Comparison of ENCODE assay signal across 15 cellular contexts in the genomic region with DNA sequence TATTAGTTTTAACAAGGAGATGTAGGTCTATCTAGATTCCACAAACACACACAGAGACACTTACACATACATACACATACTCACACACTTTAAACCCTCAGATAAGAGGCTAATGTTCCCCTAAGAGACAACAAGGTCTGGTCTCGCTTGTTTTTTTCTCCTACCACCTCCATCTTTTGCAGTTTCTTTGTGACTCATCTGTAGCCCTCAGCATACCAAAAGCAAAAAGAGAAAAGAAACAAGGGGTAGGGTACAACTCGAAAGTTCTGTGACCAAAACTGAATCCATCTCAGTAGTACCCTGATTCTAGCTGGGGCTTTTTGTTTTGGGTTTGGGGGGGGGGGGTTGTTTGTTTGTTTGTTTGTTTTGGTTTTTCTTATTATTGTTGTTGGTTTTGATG. TPM values are rescaled to one million over a fixed set of nuclear protein-coding genes. Genes with fewer than 3 reads are reported as not detected.
A peak's percentile ranks its signal among the peaks of the same experiment; 100 is the strongest.
DNase-seq lines count a peak whose midpoint lies in the region; ATAC-seq, FAIRE-seq and TF ChIP-seq lines count a peak whose summit lies in the region.
"Had no signal": no experiment of that assay in that cellular context is flagged by ENCODE, and none has a peak within 500 bp of the region (broad histone marks: within the 10 kb centered on the region; RNA-seq: fewer than 3 reads in every experiment).

No MANE protein-coding gene starts in this region.

- H3K4me2 ChIP-seq in K562 (ENCODE audit: insufficient read depth, low read length) = no peak overlapping the region

- peaks cover 60% of the 10 kb centered on the region for H3K4me1 Mint-ChIP-seq in chondrocyte (ENCODE audit: low read depth)
- H3K4me1 Mint-ChIP-seq: activated naive CD4-positive, alpha-beta T cell treated with anti-CD3 and anti-CD28 coated beads, Interleukin-2, amount 50 U/mL, for 24 hours had no signal

- no peaks in the 10 kb centered on the region for H3K36me3 Mint-ChIP-seq in chondrocyte (ENCODE audit: low read depth)
- H3K36me3 Mint-ChIP-seq: activated naive CD4-positive, alpha-beta T cell treated with anti-CD3 and anti-CD28 coated beads, Interleukin-2, amount 50 U/mL, for 24 hours had no signal

- no peak for TF ChIP-seq POLR2A in K562 (conservative IDR thresholded peaks at IDR 0.05)
- no peak for TF ChIP-seq POLR2A in upper lobe of left lung (IDR thresholded peaks at IDR 0.05)

- H3K27ac ChIP-seq in K562 (ENCODE audit: extremely low read depth, low read depth, low read length) (no peak overlapping the region), upper lobe of left lung (no peak overlapping the region)
- H3K27ac ChIP-seq: lower lobe of right lung had no signal

- TF ChIP-seq EP300 in K562 (IDR thresholded peaks at IDR 0.05; ENCODE audit: low read length) (no peak), upper lobe of left lung (IDR thresholded peaks at IDR 0.05) (no peak)

- TF ChIP-seq CTCF in K562 (IDR thresholded peaks at IDR 0.05 in 2 of 3, conservative IDR thresholded peaks at IDR 0.05 in 1 of 3; ENCODE audit: insufficient read depth in 2 of 3, low read depth in 1 of 3, low read length in 3 of 3) = no peak
- no peak for TF ChIP-seq CTCF in upper lobe of left lung (IDR thresholded peaks at IDR 0.05)
- no peak for TF ChIP-seq CTCF in chondrocyte (IDR thresholded peaks at IDR 0.05)

- H3K9ac ChIP-seq in K562 (ENCODE audit: insufficient read depth in 1 of 2, low read depth in 2 of 2, low read length in 2 of 2) = no peak overlapping the region

- POLR2A ChIA-PET in K562 (lab: Yijun Ruan, JAX) = no interaction called here

- ATAC-seq in GM18907 (IDR thresholded peaks at IDR 0.05; ENCODE audit: unreplicated experiment) = peak; percentile 83
- peak; percentile 97 for ATAC-seq in GM21619 (IDR thresholded peaks at IDR 0.05; ENCODE audit: unreplicated experiment)
- peak; percentile 82 for ATAC-seq in HG03108 (IDR thresholded peaks at IDR 0.05; ENCODE audit: unreplicated experiment)
- ATAC-seq in K562 = no peak
- no peak for ATAC-seq in upper lobe of left lung (ENCODE audit: low FRiP score in 2 of 2)
- ATAC-seq: lower lobe of right lung had no signal

- BruUV-seq in K562 (replicated peaks; lab: Mats Ljungman, UMichigan) = no TSS peak

- intact Hi-C loops in K562 (cut with micrococcal nuclease) = no loop called here

- H3K9me3 ChIP-seq in K562 (replicated peaks; ENCODE audit: control insufficient read depth, insufficient read depth, low read depth, low read length) (no peaks in the 10 kb centered on the region), upper lobe of left lung (peaks cover 0 to 4% (median 0%) of the 10 kb centered on the region in 4 donors)
- H3K9me3 ChIP-seq: lower lobe of right lung had no signal

- H3K36me3 ChIP-seq in K562 (ENCODE audit: control insufficient read depth, insufficient read depth, low read length) = no peaks in the 10 kb centered on the region
- no peaks in the 10 kb centered on the region for H3K36me3 ChIP-seq in upper lobe of left lung
- H3K36me3 ChIP-seq: lower lobe of right lung had no signal

- in situ Hi-C loops in K562 (cut with MboI) = no loop called here

- CTCF ChIA-PET in K562 (lab: Yijun Ruan, JAX; ENCODE audit: low intra/inter-chr PET ratio) = no interaction called here

- no peaks in the 10 kb centered on the region for H3K79me2 ChIP-seq in K562 (ENCODE audit: control insufficient read depth, insufficient read depth, low read length)

- H3K27me3 ChIP-seq in K562 (ENCODE audit: control insufficient read depth in 2 of 2, insufficient read depth in 2 of 2, low read length in 2 of 2) (no peaks in the 10 kb centered on the region), upper lobe of left lung (no peaks in the 10 kb centered on the region)

- H3K4me3 ChIP-seq in K562 = no peak overlapping the region
- no peak overlapping the region for H3K4me3 ChIP-seq in upper lobe of left lung
- H3K4me3 ChIP-seq: lower lobe of right lung had no signal

- 0 out of 2 replicates have a peak overlapping the region, but pooled peaks have one; percentile 1 for H2AFZ ChIP-seq in K562 (ENCODE audit: low read depth, low read length)

- H3K4me1 ChIP-seq in K562 (replicated peaks in 1 of 2; ENCODE audit: control insufficient read depth in 2 of 2, insufficient read depth in 2 of 2, low read length in 2 of 2) (peaks cover 0 to 21% of the 10 kb centered on the region in 2 experiments; a peak in 3 of 5 replicates), upper lobe of left lung (no peaks in the 10 kb centered on the region)
- H3K4me1 ChIP-seq: lower lobe of right lung had no signal

- FAIRE-seq in K562 (lab: Jason Lieb, UNC) = no peak
- FAIRE-seq: GM12891 had no signal

- H3K4me3 Mint-ChIP-seq in chondrocyte (ENCODE audit: unreplicated experiment) = no peak overlapping the region
- H3K4me3 Mint-ChIP-seq: activated naive CD4-positive, alpha-beta T cell treated with anti-CD3 and anti-CD28 coated beads, Interleukin-2, amount 50 U/mL, for 24 hours had no signal

- no peak for TF ChIP-seq RAD21 in K562 (CRISPR knock-in tag; conservative IDR thresholded peaks at IDR 0.05 in 1 of 2, IDR thresholded peaks at IDR 0.05 in 1 of 2)

- H3K27me3 Mint-ChIP-seq in chondrocyte (ENCODE audit: low read depth) = no peaks in the 10 kb centered on the region

- no peaks in the 10 kb centered on the region for H3K9me1 ChIP-seq in K562 (ENCODE audit: control insufficient read depth, insufficient read depth, low read length)

- H4K20me1 ChIP-seq in K562 (replicated peaks; ENCODE audit: control insufficient read depth, insufficient read depth, low read length) = no peaks in the 10 kb centered on the region

- DNase-seq in K562 (ENCODE audit: extremely low read depth in 1 of 4, low spot score in 3 of 4) (no peak), DMS114 treated with DMSO at 0.1 percent for 48 hours (lab: John Stamatoyannopoulos, UW; ENCODE audit: unreplicated experiment) (no peak), upper lobe of left lung (no peak), chondrocyte (ENCODE audit: low spot score) (no peak), retina (no peak)
- DNase-seq: activated CD4-positive, alpha-beta T cell treated with anti-CD3 and anti-CD28 coated beads for 48 hours; COR-L47; cortex of kidney; foreskin melanocyte; lower lobe of right lung had no signal

- peaks cover 6% of the 10 kb centered on the region for H3K9me3 Mint-ChIP-seq in chondrocyte (ENCODE audit: low read depth)
- H3K9me3 Mint-ChIP-seq: activated naive CD4-positive, alpha-beta T cell treated with anti-CD3 and anti-CD28 coated beads, Interleukin-2, amount 50 U/mL, for 24 hours had no signal

- H3K27ac Mint-ChIP-seq in chondrocyte (ENCODE audit: unreplicated experiment) = no peak overlapping the region
- H3K27ac Mint-ChIP-seq: activated naive CD4-positive, alpha-beta T cell treated with anti-CD3 and anti-CD28 coated beads, Interleukin-2, amount 50 U/mL, for 24 hours had no signal

- WGBS in K562 (ENCODE audit: insufficient coverage, low coverage, missing lambda C conversion rate) = 40% methylated on average over 2 of the region's 2 CpGs
- 74 to 82% methylated on average over 2 of the region's 2 CpGs for WGBS in upper lobe of left lung, 2 donors

RNA-seq across cellular contexts. Expression of a gene that starts 12.2 kb away (rescaled TPM):
- total RNA-seq in K562 (2011; cell fraction: chromatin; rRNA removed; ENCODE audit: low replicate concordance) = 51.5 and 75.8 TPM in 2 replicates
- 31.0 and 31.2 TPM in 2 replicates for total RNA-seq in K562 (2011; cell fraction: nucleolus; rRNA removed)
- 29.8 and 46.2 TPM in 2 replicates for total RNA-seq in K562 (2011; cell fraction: nucleoplasm; rRNA removed)
- total RNA-seq in K562 (2014; rRNA removed) = 70.2 and 89.5 TPM in 2 replicates
- total RNA-seq in K562 (2014; rRNA removed; fragmentation: Illumina TruSeq; extraction: Trizol) = 118 and 143 TPM in 2 replicates
- total RNA-seq in K562 (2015; rRNA removed; fragmentation: Illumina TruSeq; extraction: Trizol) = 103 and 111 TPM in 2 replicates
- total RNA-seq in K562 (2021) = 64.7 and 68.0 TPM in 2 replicates
- polyA plus RNA-seq in K562 (2011; rRNA removed) = 92.7 and 115 TPM in 2 replicates
- polyA plus RNA-seq in K562 (2011; cell fraction: cytosol; rRNA removed) = 22.9 and 38.9 TPM in 2 replicates
- polyA plus RNA-seq in K562 (2011; cell fraction: nucleus; rRNA removed) = 47.5 and 67.6 TPM in 2 replicates
- 50.3 and 74.6 TPM in 2 replicates for polyA plus RNA-seq in K562 (2012)
- 121 and 130 TPM in 2 replicates for polyA plus RNA-seq in K562 (2014; fragmentation: Illumina TruSeq; extraction: Trizol)
- polyA plus RNA-seq in K562 (2014; fragmentation: Nextera tagmentation; extraction: Ambion mirVana) = 100 to 1,000 TPM; 157 to 166 TPM
- 100 and 105 TPM in 2 replicates for polyA plus RNA-seq in K562 (2014; rRNA removed)
- 114 and 134 TPM in 2 replicates for polyA minus RNA-seq in K562 (2011; rRNA and poly(A)+ RNA removed)
- 31.6 and 57.5 TPM in 2 replicates for polyA minus RNA-seq in K562 (2011; cell fraction: cytosol; rRNA and poly(A)+ RNA removed)
- polyA minus RNA-seq in K562 (2011; cell fraction: nucleus; rRNA and poly(A)+ RNA removed) = 42.5 and 63.4 TPM in 2 replicates
- 10 to 100 TPM; 10.1 to 40.9 (median 17.4) TPM for total RNA-seq in upper lobe of left lung
- total RNA-seq in chondrocyte = 15.8 to 28.7 TPM (median 16.3 TPM) in 3 replicates

RNA-seq across cellular contexts. Expression of a gene that starts 23.9 kb away (rescaled TPM):
- not detected in 2 replicates for total RNA-seq in K562 (2011; cell fraction: chromatin; rRNA removed; ENCODE audit: low replicate concordance)
- total RNA-seq in K562 (2011; cell fraction: nucleolus; rRNA removed) = not detected in 2 replicates
- total RNA-seq in K562 (2011; cell fraction: nucleoplasm; rRNA removed) = not detected in 2 replicates
- total RNA-seq in K562 (2014; rRNA removed) = not detected in 2 replicates
- total RNA-seq in K562 (2014; rRNA removed; fragmentation: Illumina TruSeq; extraction: Trizol) = not detected in 2 replicates
- not detected in 2 replicates for total RNA-seq in K562 (2015; rRNA removed; fragmentation: Illumina TruSeq; extraction: Trizol)
- not detected in 2 replicates for total RNA-seq in K562 (2021)
- not detected in 2 replicates for polyA plus RNA-seq in K562 (2011; rRNA removed)
- not detected in 2 replicates for polyA plus RNA-seq in K562 (2011; cell fraction: cytosol; rRNA removed)
- not detected in 2 replicates for polyA plus RNA-seq in K562 (2011; cell fraction: nucleus; rRNA removed)
- polyA plus RNA-seq in K562 (2012) = not detected in 2 replicates
- not detected in 2 replicates for polyA plus RNA-seq in K562 (2014; fragmentation: Illumina TruSeq; extraction: Trizol)
- polyA plus RNA-seq in K562 (2014; fragmentation: Nextera tagmentation; extraction: Ambion mirVana) = not detected
- not detected in 2 replicates for polyA plus RNA-seq in K562 (2014; rRNA removed)
- not detected in 2 replicates for polyA minus RNA-seq in K562 (2011; rRNA and poly(A)+ RNA removed)
- not detected in 2 replicates for polyA minus RNA-seq in K562 (2011; cell fraction: cytosol; rRNA and poly(A)+ RNA removed)
- polyA minus RNA-seq in K562 (2011; cell fraction: nucleus; rRNA and poly(A)+ RNA removed) = not detected in 2 replicates
- total RNA-seq in upper lobe of left lung = not detected
- 0.34 TPM in 1 of 3 replicates, not detected in the others for total RNA-seq in chondrocyte

RNA-seq across cellular contexts. Expression of a gene that starts 34.8 kb away (rescaled TPM):
- total RNA-seq in K562 (2011; cell fraction: chromatin; rRNA removed; ENCODE audit: low replicate concordance) = 15.4 and 28.6 TPM in 2 replicates
- total RNA-seq in K562 (2011; cell fraction: nucleolus; rRNA removed) = 22.8 and 24.7 TPM in 2 replicates
- total RNA-seq in K562 (2011; cell fraction: nucleoplasm; rRNA removed) = 26.8 and 30.0 TPM in 2 replicates
- total RNA-seq in K562 (2014; rRNA removed) (154 and 173 TPM in 2 replicates), K562 (2014; rRNA removed; fragmentation: Illumina TruSeq; extraction: Trizol) (197 and 225 TPM in 2 replicates), K562 (2015; rRNA removed; fragmentation: Illumina TruSeq; extraction: Trizol) (174 and 190 TPM in 2 replicates), K562 (2021) (147 TPM in 2 replicates), upper lobe of left lung (1 to 10 TPM; 1.4 to 4.2 (median 2.5) TPM), chondrocyte (8.2 to 10.3 TPM (median 9.3 TPM) in 3 replicates)
- polyA plus RNA-seq in K562 (2011; rRNA removed) (141 and 192 TPM in 2 replicates), K562 (2014; fragmentation: Illumina TruSeq; extraction: Trizol) (162 and 194 TPM in 2 replicates), K562 (2014; fragmentation: Nextera tagmentation; extraction: Ambion mirVana) (10 to 100 TPM; 37.1 to 47.8 TPM), K562 (2014; rRNA removed) (110 and 122 TPM in 2 replicates)
- 89.4 and 97.5 TPM in 2 replicates for polyA plus RNA-seq in K562 (2011; cell fraction: cytosol; rRNA removed)
- 36.4 and 53.0 TPM in 2 replicates for polyA plus RNA-seq in K562 (2011; cell fraction: nucleus; rRNA removed)
- polyA plus RNA-seq in K562 (2012) = 99.1 and 103 TPM in 2 replicates
- polyA minus RNA-seq in K562 (2011; rRNA and poly(A)+ RNA removed) = 207 and 226 TPM in 2 replicates
- 92.9 and 104 TPM in 2 replicates for polyA minus RNA-seq in K562 (2011; cell fraction: cytosol; rRNA and poly(A)+ RNA removed)
- polyA minus RNA-seq in K562 (2011; cell fraction: nucleus; rRNA and poly(A)+ RNA removed) = 25.4 and 41.9 TPM in 2 replicates

Comparison
In these comparisons a context has a peak if more than half of its experiments do, and no peak if none do; other contexts are left out.
1. ATAC-seq: peak in GM18907 (single experiment), GM21619 (single experiment) and HG03108 (single experiment); none in K562 (single experiment) and upper lobe of left lung (0 of 2).